In the genomic region with DNA sequence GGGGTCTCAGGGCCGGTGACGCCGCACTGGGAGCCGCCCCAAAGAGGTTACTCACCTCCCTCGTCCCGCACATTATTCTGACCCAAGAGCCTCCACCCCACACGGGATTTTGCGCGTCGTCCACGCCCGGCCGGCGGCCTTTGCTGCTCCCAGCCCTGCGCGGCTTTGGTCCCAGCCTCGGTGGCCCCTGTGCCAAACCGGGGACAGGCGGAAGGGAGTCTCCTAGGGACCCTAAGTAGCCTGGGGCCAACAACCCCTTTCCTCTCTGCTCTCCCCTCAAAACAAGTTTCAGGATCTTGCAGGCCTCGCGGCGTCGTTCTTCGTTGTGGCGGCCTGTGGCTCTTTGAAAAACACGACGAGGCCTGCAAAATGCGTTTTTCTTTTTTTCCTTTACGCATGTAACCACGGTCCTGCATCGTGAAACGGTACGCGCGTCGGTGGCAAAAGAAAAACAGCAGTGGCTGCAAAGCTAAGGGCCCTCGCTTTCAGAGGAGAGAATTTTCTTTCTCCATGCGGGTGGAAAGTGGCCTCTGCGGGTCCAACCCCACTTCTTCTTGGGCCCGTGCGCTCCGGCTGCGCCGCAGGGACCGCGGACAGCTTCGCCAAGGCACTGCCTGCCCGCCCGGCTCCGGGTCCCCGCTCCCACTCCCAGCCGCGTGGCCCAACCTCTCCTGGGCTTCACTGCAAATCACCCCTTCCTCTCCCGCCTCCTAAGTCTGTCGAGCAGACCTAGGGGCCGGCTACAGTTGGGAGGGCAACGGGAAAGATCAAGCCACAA, we compare ENCODE assay signal across 8 cellular contexts. TPM values are rescaled to one million over a fixed set of nuclear protein-coding genes. Genes with fewer than 3 reads are reported as not detected.
A peak's percentile ranks its signal among the peaks of the same experiment; 100 is the strongest.
DNase-seq lines count a peak whose midpoint lies in the region; ATAC-seq lines count a peak whose summit lies in the region.

No MANE protein-coding gene starts in this region.

- H3K36me3 ChIP-seq in ACC112 (ENCODE audit: insufficient read depth, low read length): no peaks in the 10 kb centered on the region
- H3K36me3 ChIP-seq in GM23248 (ENCODE audit: low read depth): no peaks in the 10 kb centered on the region
- no peaks in the 10 kb centered on the region for H3K36me3 ChIP-seq in mesenchymal stem cell (ENCODE audit: control insufficient read depth in 1 of 2, insufficient read depth in 2 of 2, low read depth in 1 of 2, low read length in 2 of 2)

- H3K9me3 ChIP-seq in GM23248 (ENCODE audit: low read depth) (no peaks in the 10 kb centered on the region), mesenchymal stem cell (ENCODE audit: control insufficient read depth, low read length) (no peaks in the 10 kb centered on the region)

- H2AK5ac ChIP-seq in mesenchymal stem cell (ENCODE audit: low read length, severe bottlenecking): no peak overlapping the region

- no peak overlapping the region for H3K14ac ChIP-seq in mesenchymal stem cell (ENCODE audit: low read length in 2 of 2)

- H3K27ac Mint-ChIP-seq in activated naive CD8-positive, alpha-beta T cell treated with anti-CD3 and anti-CD28 coated beads for 36 hours: peak overlapping the region; percentile 90

- H3K4me3 ChIP-seq in ACC112 (ENCODE audit: low read depth, low read length) (0 out of 2 replicates have a peak overlapping the region, but pooled peaks have one; percentile 73), GM23248 (peak overlapping the region; percentile 56), mesenchymal stem cell (ENCODE audit: insufficient read depth in 1 of 2, low read depth in 1 of 2, low read length in 2 of 2) (no peak overlapping the region)

- in situ Hi-C loops in GM23248 (cut with MboI): no loop called here

- H3K4me1 ChIP-seq in ACC112 (ENCODE audit: control insufficient read depth, insufficient read depth, low read length, unreplicated experiment) (peaks cover 8% of the 10 kb centered on the region), GM23248 (ENCODE audit: insufficient read depth) (no peaks in the 10 kb centered on the region), mesenchymal stem cell (ENCODE audit: control insufficient read depth, insufficient read depth, low read depth, low read length) (peaks cover 18% of the 10 kb centered on the region)

- 0 out of 2 replicates have a peak, but pooled peaks cover 6% of the 10 kb centered on the region for H3F3A ChIP-seq in GM23248 (ENCODE audit: insufficient read depth)

- no peak for ATAC-seq in HG03439 (IDR thresholded peaks at IDR 0.05; ENCODE audit: unreplicated experiment)

- peak overlapping the region; percentile 28 for H3K4me2 ChIP-seq in GM23248 (ENCODE audit: unreplicated experiment)
- H3K4me2 ChIP-seq in mesenchymal stem cell (ENCODE audit: low read length, poor library complexity, severe bottlenecking): no peak overlapping the region

- H3K36me3 Mint-ChIP-seq in activated naive CD8-positive, alpha-beta T cell treated with anti-CD3 and anti-CD28 coated beads for 36 hours: peaks cover 67% of the 10 kb centered on the region

- no peak overlapping the region for H4K91ac ChIP-seq in mesenchymal stem cell (ENCODE audit: low read length)

- H2BK12ac ChIP-seq in mesenchymal stem cell (ENCODE audit: low read length in 2 of 2): no peak overlapping the region

- no peak overlapping the region for H3K4ac ChIP-seq in mesenchymal stem cell (ENCODE audit: low read depth in 1 of 2, low read length in 2 of 2)

- no peaks in the 10 kb centered on the region for H3K27me3 Mint-ChIP-seq in activated naive CD8-positive, alpha-beta T cell treated with anti-CD3 and anti-CD28 coated beads for 36 hours

- H3K4me3 Mint-ChIP-seq in activated naive CD8-positive, alpha-beta T cell treated with anti-CD3 and anti-CD28 coated beads for 36 hours: peak overlapping the region; percentile 80

- H3K9ac ChIP-seq in GM23248: peak overlapping the region; percentile 58; the same call in 1 of the 2 replicates
- H3K9ac ChIP-seq in mesenchymal stem cell (ENCODE audit: low read length): no peak overlapping the region

- H3K9me3 Mint-ChIP-seq in activated naive CD8-positive, alpha-beta T cell treated with anti-CD3 and anti-CD28 coated beads for 36 hours: no peaks in the 10 kb centered on the region

- DNase-seq in GM23248: no peak
- DNase-seq in activated naive CD8-positive, alpha-beta T cell treated with anti-CD3 and anti-CD28 coated beads for 36 hours: peak; percentile 40
- peak; percentile 23 for DNase-seq in mesenchymal stem cell
- no peak for DNase-seq in stimulated activated naive CD4-positive, alpha-beta T cell (lab: John Stamatoyannopoulos, UW)
- no peak for DNase-seq in COLO829 (ENCODE audit: low spot score)
- no peak for DNase-seq in hepatic stellate cell (ENCODE audit: low spot score)

- H3K79me2 ChIP-seq in ACC112 (ENCODE audit: control insufficient read depth, insufficient read depth, low read length, unreplicated experiment) (no peaks in the 10 kb centered on the region), GM23248 (ENCODE audit: insufficient read depth) (no peaks in the 10 kb centered on the region)

- H2BK15ac ChIP-seq in mesenchymal stem cell (ENCODE audit: low read depth, poor library complexity, severe bottlenecking): no peak overlapping the region

- H3K9me2 ChIP-seq in GM23248 (ENCODE audit: insufficient read depth): no peaks in the 10 kb centered on the region

- H3K27me3 ChIP-seq in ACC112 (ENCODE audit: insufficient read depth, low read length) (peaks cover 95% of the 10 kb centered on the region), GM23248 (replicated peaks; ENCODE audit: insufficient read depth) (peaks cover 7% of the 10 kb centered on the region; the same call in 1 of the 2 replicates), mesenchymal stem cell (ENCODE audit: control insufficient read depth in 1 of 2, insufficient read depth in 1 of 2, low read length in 2 of 2) (peaks cover 89 to 94% of the 10 kb centered on the region in 2 experiments)

- H2BK120ac ChIP-seq in mesenchymal stem cell (ENCODE audit: low read depth, low read length): no peak overlapping the region

- no peaks in the 10 kb centered on the region for H4K20me1 ChIP-seq in GM23248 (ENCODE audit: insufficient read depth)

- H2AFZ ChIP-seq in ACC112 (ENCODE audit: low read length, unreplicated experiment): no peak overlapping the region
- H2AFZ ChIP-seq in GM23248: peak overlapping the region; percentile 62
- no peak overlapping the region for H2AFZ ChIP-seq in mesenchymal stem cell (ENCODE audit: low read depth, low read length)

- H4K8ac ChIP-seq in mesenchymal stem cell (ENCODE audit: low read length): no peak overlapping the region

- no peaks in the 10 kb centered on the region for H3K79me1 ChIP-seq in mesenchymal stem cell (replicated peaks; ENCODE audit: low read length, poor library complexity, severe bottlenecking)

- no peak overlapping the region for H2BK5ac ChIP-seq in mesenchymal stem cell (ENCODE audit: low read depth, low read length, poor library complexity, severe bottlenecking)

- peak overlapping the region in 1 of 2 experiments; percentile 9 for H3K23ac ChIP-seq in mesenchymal stem cell (ENCODE audit: low read length in 2 of 2)

- no peak overlapping the region for H3K27ac ChIP-seq in ACC112 (ENCODE audit: low read depth, low read length)
- H3K27ac ChIP-seq in GM23248: no peak overlapping the region
- H3K27ac ChIP-seq in mesenchymal stem cell (ENCODE audit: low read length, poor library complexity, severe bottlenecking): no peak overlapping the region

- 75 to 76% methylated on average over 44 to 57 of the region's 57 CpGs for WGBS in GM23248 (ENCODE audit: low coverage in 1 of 2, low lambda C conversion rate in 2 of 2, missing lambda C conversion rate in 2 of 2), 2 experiments
- WGBS in mesenchymal stem cell: 9% methylated on average over 57 of the region's 57 CpGs

- no peak overlapping the region for H3K18ac ChIP-seq in mesenchymal stem cell (ENCODE audit: low read depth in 1 of 2, low read length in 2 of 2)

- peaks cover 54% of the 10 kb centered on the region for H3K4me1 Mint-ChIP-seq in activated naive CD8-positive, alpha-beta T cell treated with anti-CD3 and anti-CD28 coated beads for 36 hours

RNA-seq across cellular contexts. Expression of a gene that starts 0.8 kb away (rescaled TPM):
- total RNA-seq in GM23248 (2014; rRNA removed; shearing (Covaris generic)): 0.43 and 2.7 TPM in 2 replicates
- 1.3 and 1.4 TPM in 2 replicates for polyA plus RNA-seq in GM23248 (2016; fragmentation: Nextera tagmentation; extraction: Ambion mirVana)
- total RNA-seq in activated naive CD8-positive, alpha-beta T cell treated with anti-CD3 and anti-CD28 coated beads for 36 hours: 100 to 1,000 TPM; 144 TPM
- polyA plus RNA-seq in mesenchymal stem cell (2013, experiment 1 of 2): 0.25 TPM
- 0.33 TPM for polyA plus RNA-seq in mesenchymal stem cell (2013, experiment 2 of 2)

Comparison
In these comparisons a context has a peak if more than half of its experiments do, and no peak if none do; other contexts are left out.
1. H3K4me3 ChIP-seq: peak in ACC112 (single experiment) and GM23248 (single experiment); none in mesenchymal stem cell (0 of 2).
2. DNase-seq: peak in activated naive CD8-positive, alpha-beta T cell treated with anti-CD3 and anti-CD28 coated beads for 36 hours (single experiment) and mesenchymal stem cell (single experiment); none in GM23248 (single experiment), stimulated activated naive CD4-positive, alpha-beta T cell (0 of 6), COLO829 (single experiment) and hepatic stellate cell (single experiment).
3. RNA of a gene that starts 0.8 kb away (total RNA-seq): 144 TPM in activated naive CD8-positive, alpha-beta T cell treated with anti-CD3 and anti-CD28 coated beads for 36 hours; 0.43 to 2.7 TPM in GM23248; every median in the first group is over 10 times any median in the second.